Comparison of ENCODE assay signal across 8 cellular contexts in the genomic region with DNA sequence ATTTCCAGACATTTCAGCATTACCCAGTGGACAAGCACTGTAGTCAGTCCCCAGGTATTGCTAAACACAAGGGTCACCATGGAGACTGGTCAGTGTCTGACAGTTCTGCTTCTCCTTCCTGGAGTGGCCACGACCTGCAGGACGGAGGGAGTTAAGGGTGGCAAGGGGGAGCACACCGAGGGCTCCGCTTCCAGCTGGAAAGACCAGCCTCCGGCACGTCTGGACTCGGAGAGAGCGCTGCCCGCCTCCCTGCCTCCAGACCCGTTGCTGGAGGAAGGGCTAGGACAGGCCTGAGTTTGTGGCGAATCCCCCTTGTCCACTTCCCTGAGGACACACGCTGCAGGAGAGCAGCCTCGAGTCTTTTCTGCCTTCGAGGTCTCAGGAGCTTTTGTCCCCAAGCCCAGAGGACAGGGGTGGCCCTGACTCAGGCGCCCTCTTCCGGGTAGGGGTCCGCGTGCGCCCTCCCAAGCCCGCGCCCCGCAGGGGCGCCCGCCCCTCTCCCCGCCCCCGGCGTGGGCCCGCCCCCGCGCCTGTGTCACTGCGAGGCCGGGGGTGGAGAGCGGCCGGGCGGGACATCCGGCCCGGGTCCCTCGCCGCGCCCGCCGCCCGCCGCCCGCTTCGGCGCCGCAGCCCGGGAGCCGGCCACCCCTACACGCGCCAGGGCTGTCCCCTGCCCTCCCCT. TPM values are rescaled to one million over a fixed set of nuclear protein-coding genes. Genes with fewer than 3 reads are reported as not detected.
DNase-seq lines count a peak whose midpoint lies in the region; ATAC-seq and TF ChIP-seq lines count a peak whose summit lies in the region.

A gene with protein sequence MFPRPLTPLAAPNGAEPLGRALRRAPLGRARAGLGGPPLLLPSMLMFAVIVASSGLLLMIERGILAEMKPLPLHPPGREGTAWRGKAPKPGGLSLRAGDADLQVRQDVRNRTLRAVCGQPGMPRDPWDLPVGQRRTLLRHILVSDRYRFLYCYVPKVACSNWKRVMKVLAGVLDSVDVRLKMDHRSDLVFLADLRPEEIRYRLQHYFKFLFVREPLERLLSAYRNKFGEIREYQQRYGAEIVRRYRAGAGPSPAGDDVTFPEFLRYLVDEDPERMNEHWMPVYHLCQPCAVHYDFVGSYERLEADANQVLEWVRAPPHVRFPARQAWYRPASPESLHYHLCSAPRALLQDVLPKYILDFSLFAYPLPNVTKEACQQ (plus strand): TSS at position 562 of the 682 bp plus-strand sequence. CDS start 230 bp downstream, outside the sequence.

- H3K9ac ChIP-seq in neural cell (ENCODE audit: low read length): peak within 1 kb of the TSS; percentile 23

- TF ChIP-seq RAD21 in neural cell (conservative IDR thresholded peaks at IDR 0.05): no peak

- peak within 1 kb of the TSS; percentile 75 to 82 for H3K4me3 ChIP-seq in foreskin fibroblast (ENCODE audit: low read depth in 1 of 2, low read length in 2 of 2)
- H3K4me3 ChIP-seq in neural cell (ENCODE audit: low read length): peak within 1 kb of the TSS; percentile 57
- peak within 1 kb of the TSS; percentile 56 to 92 (median 80) for H3K4me3 ChIP-seq in tibial nerve

- H3F3A ChIP-seq in neural cell (ENCODE audit: insufficient read depth, low read length, poor library complexity, severe bottlenecking): no peaks in the 10 kb centered on the region

- no peak for TF ChIP-seq CTCF in foreskin fibroblast (IDR thresholded peaks at IDR 0.05; ENCODE audit: low read depth, low read length)
- TF ChIP-seq CTCF in neural cell (IDR thresholded peaks at IDR 0.05; ENCODE audit: poor library complexity, severe bottlenecking): no peak
- TF ChIP-seq CTCF in tibial nerve (IDR thresholded peaks at IDR 0.05): no peak

- H3K4me1 ChIP-seq in tibial nerve: peaks cover 0 to 26% (median 11%) of the 10 kb centered on the region in 4 donors

- H3K9me3 ChIP-seq in neural cell (ENCODE audit: low read length): no peaks in the 10 kb centered on the region
- no peaks in the 10 kb centered on the region for H3K9me3 ChIP-seq in tibial nerve

- WGBS in tibial nerve, 2 donors: 0 to 12% methylated on average over 3 to 40 of the region's 52 CpGs

- TF ChIP-seq POLR2A in tibial nerve (IDR thresholded peaks at IDR 0.05): peak in 1 of 2 donors; percentile 43

- H3K27me3 ChIP-seq in neural cell (ENCODE audit: insufficient read depth, low read depth, low read length): peaks cover 8% of the 10 kb centered on the region
- no peaks in the 10 kb centered on the region for H3K27me3 ChIP-seq in tibial nerve

- ATAC-seq in GM18511 (IDR thresholded peaks at IDR 0.05; ENCODE audit: unreplicated experiment) (peak; percentile 80), HG03342 (IDR thresholded peaks at IDR 0.05; ENCODE audit: unreplicated experiment) (peak; percentile 59)

- no peaks in the 10 kb centered on the region for H4K20me1 ChIP-seq in neural cell (ENCODE audit: insufficient read depth)

- H3K36me3 ChIP-seq in neural cell (ENCODE audit: insufficient read depth, low read length) (no peaks in the 10 kb centered on the region), tibial nerve (peaks cover 0 to 30% (median 2%) of the 10 kb centered on the region in 3 donors)

- H3K27ac ChIP-seq in neural cell (ENCODE audit: low read length) (no peak within 1 kb of the TSS), tibial nerve (peak within 1 kb of the TSS; percentile 77 to 96 (median 94))

- H2AFZ ChIP-seq in neural cell (ENCODE audit: low read depth, low read length): no peak within 1 kb of the TSS

- DNase-seq in AG08396 (ENCODE audit: low spot score) (peak; percentile 88), RPMI8226 (peak; percentile 57), activated gamma-delta T cell treated with Interleukin-2 at 50 U/mL for 16 hours (peak; percentile 60), foreskin fibroblast (peak; percentile 32 to 68), tibial nerve (ENCODE audit: low spot score in 2 of 2) (peak; percentile 34 to 44)

- no peak for TF ChIP-seq EP300 in neural cell (conservative IDR thresholded peaks at IDR 0.05; ENCODE audit: poor library complexity, severe bottlenecking)
- TF ChIP-seq EP300 in tibial nerve (IDR thresholded peaks at IDR 0.05): peak in 1 of 2 donors; percentile 33

- no peak within 1 kb of the TSS for H3K4me2 ChIP-seq in neural cell (ENCODE audit: low read length)

- H3K79me2 ChIP-seq in neural cell (replicated peaks; ENCODE audit: insufficient read depth, low read length): no peaks in the 10 kb centered on the region

- no peaks in the 10 kb centered on the region for H3K9me2 ChIP-seq in neural cell (ENCODE audit: insufficient read depth, low read length)

TF ChIP-seq in neural cell, 6 proteins besides CTCF, POLR2A, EP300 and RAD21:
- TF ChIP-seq, protein P1, sequence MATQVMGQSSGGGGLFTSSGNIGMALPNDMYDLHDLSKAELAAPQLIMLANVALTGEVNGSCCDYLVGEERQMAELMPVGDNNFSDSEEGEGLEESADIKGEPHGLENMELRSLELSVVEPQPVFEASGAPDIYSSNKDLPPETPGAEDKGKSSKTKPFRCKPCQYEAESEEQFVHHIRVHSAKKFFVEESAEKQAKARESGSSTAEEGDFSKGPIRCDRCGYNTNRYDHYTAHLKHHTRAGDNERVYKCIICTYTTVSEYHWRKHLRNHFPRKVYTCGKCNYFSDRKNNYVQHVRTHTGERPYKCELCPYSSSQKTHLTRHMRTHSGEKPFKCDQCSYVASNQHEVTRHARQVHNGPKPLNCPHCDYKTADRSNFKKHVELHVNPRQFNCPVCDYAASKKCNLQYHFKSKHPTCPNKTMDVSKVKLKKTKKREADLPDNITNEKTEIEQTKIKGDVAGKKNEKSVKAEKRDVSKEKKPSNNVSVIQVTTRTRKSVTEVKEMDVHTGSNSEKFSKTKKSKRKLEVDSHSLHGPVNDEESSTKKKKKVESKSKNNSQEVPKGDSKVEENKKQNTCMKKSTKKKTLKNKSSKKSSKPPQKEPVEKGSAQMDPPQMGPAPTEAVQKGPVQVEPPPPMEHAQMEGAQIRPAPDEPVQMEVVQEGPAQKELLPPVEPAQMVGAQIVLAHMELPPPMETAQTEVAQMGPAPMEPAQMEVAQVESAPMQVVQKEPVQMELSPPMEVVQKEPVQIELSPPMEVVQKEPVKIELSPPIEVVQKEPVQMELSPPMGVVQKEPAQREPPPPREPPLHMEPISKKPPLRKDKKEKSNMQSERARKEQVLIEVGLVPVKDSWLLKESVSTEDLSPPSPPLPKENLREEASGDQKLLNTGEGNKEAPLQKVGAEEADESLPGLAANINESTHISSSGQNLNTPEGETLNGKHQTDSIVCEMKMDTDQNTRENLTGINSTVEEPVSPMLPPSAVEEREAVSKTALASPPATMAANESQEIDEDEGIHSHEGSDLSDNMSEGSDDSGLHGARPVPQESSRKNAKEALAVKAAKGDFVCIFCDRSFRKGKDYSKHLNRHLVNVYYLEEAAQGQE (IDR thresholded peaks at IDR 0.05; ENCODE audit: borderline replicate concordance): no peak
- TF ChIP-seq EZH2 (IDR thresholded peaks at IDR 0.05; ENCODE audit: borderline replicate concordance, insufficient read depth, low read length, poor library complexity, severe bottlenecking) (no peak), POLR2AphosphoS5 (IDR thresholded peaks at IDR 0.05) (peak; percentile 5), MXI1 (conservative IDR thresholded peaks at IDR 0.05; ENCODE audit: poor library complexity, severe bottlenecking) (no peak)

RNA-seq across cellular contexts. Expression of the gene that starts here (rescaled TPM):
- polyA plus RNA-seq in neural cell: 0.56 and 0.71 TPM in 2 replicates
- polyA minus RNA-seq in neural cell: 1.2 and 1.4 TPM in 2 replicates
- 10 to 100 TPM in 3 of 4 donors, 1 to 10 TPM in 1; 5.7 to 27.8 (median 15.4) TPM for total RNA-seq in tibial nerve
